Comparison of ENCODE assay signal across 12 cellular contexts in the genomic region with DNA sequence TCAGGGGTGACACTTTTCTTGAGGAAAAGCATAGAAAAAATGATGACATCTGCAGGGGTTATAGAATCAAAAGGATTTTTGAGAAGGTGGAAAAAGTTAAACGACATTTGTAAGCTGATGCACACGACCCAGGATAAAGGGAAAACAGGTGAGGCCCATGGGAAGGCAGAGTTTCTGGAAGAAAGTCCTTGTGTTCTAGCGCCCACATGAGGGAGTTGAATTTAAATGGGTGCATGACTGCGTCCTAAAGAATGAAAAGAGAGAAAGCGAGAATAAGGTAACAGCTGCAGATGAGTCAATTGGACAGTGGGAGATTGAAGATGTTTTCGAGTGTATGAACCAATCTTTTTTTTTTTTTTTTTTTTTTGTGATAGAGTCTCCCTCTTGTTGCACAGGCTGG.
"Had no signal": no experiment of that assay in that cellular context is flagged by ENCODE, and none has a peak within 500 bp of the region (broad histone marks: within the 10 kb centered on the region; RNA-seq: fewer than 3 reads in every experiment).

No MANE protein-coding gene starts in this region.

- ATAC-seq: activated CD8-positive, alpha-beta T cell treated with anti-CD3 and anti-CD28 coated beads, Interleukin-2, amount 10 ng/mL, durations not matched to agents 7 days and 5 days; foreskin keratinocyte had no signal

- H3K36me3 ChIP-seq: ascending aorta, ovary, stomach had no signal

- H3K9me3 Mint-ChIP-seq: activated T-helper 1 cell treated with anti-CD3 and anti-CD28 coated beads, Interleukin-12 subunit alpha, Interleukin-12 subunit beta, Interleukin-2, Interleukin-4 antibody, amounts not matched to agents 30 ng/mL and 10 ng/mL and 1 ng/mL, durations not matched to agents 14 hours and 24 hours and 36 hours had no signal

- DNase-seq: activated CD4-positive, alpha-beta T cell treated with anti-CD3 and anti-CD28 coated beads for 48 hours; activated CD8-positive, alpha-beta memory T cell treated with anti-CD3 and anti-CD28 coated beads, Interleukin-2, amount 50 U/mL, for 48 hours; activated CD8-positive, alpha-beta T cell treated with anti-CD3 and anti-CD28 coated beads, Interleukin-2, amount 10 ng/mL, durations not matched to agents 7 days and 5 days; activated naive CD4-positive, alpha-beta T cell; foreskin keratinocyte; ovary; stimulated activated CD4-positive, alpha-beta T cell treated with anti-CD3 and anti-CD28 coated beads, Interleukin-15, amount 100 ng/mL, for 24 hours; stimulated activated CD4-positive, alpha-beta T cell treated with anti-CD3 and anti-CD28 coated beads, Interleukin-4, amount 100 ng/mL, for 4 hours; stomach; T1000 had no signal

- H3K4me3 Mint-ChIP-seq: activated CD8-positive, alpha-beta T cell treated with anti-CD3 and anti-CD28 coated beads, Interleukin-2, amount 10 ng/mL, durations not matched to agents 7 days and 5 days; activated T-helper 1 cell treated with anti-CD3 and anti-CD28 coated beads, Interleukin-12 subunit alpha, Interleukin-12 subunit beta, Interleukin-2, Interleukin-4 antibody, amounts not matched to agents 30 ng/mL and 10 ng/mL and 1 ng/mL, durations not matched to agents 14 hours and 24 hours and 36 hours had no signal

- H3K4me1 ChIP-seq: ascending aorta, foreskin keratinocyte, stomach had no signal

- H3K9me3 ChIP-seq: ascending aorta, ovary, stomach had no signal

- H3K27ac Mint-ChIP-seq: activated CD8-positive, alpha-beta T cell treated with anti-CD3 and anti-CD28 coated beads, Interleukin-2, amount 10 ng/mL, durations not matched to agents 7 days and 5 days; activated T-helper 1 cell treated with anti-CD3 and anti-CD28 coated beads, Interleukin-12 subunit alpha, Interleukin-12 subunit beta, Interleukin-2, Interleukin-4 antibody, amounts not matched to agents 30 ng/mL and 10 ng/mL and 1 ng/mL, durations not matched to agents 14 hours and 24 hours and 36 hours had no signal

- H3K27me3 ChIP-seq: ascending aorta, foreskin keratinocyte, ovary, stomach had no signal

- H3K27ac ChIP-seq: ascending aorta, foreskin keratinocyte, ovary, stomach had no signal

- H3K4me3 ChIP-seq: ascending aorta, ovary, stomach had no signal
